ENCODE assay signal across 11 cellular contexts in genomic region chr2:239296020-239296932, GRCh38.
DNase-seq lines count a peak whose midpoint lies in the region; ATAC-seq and TF ChIP-seq lines count a peak whose summit lies in the region.
"Had no signal": no experiment of that assay in that cellular context is flagged by ENCODE, and none has a peak within 500 bp of the region (broad histone marks: within the 10 kb centered on the region; RNA-seq: fewer than 3 reads in every experiment).

No MANE protein-coding gene starts in this region.

- H3K27me3 ChIP-seq in heart left ventricle, result no peaks in the 10 kb centered on the region
- H3K27me3 ChIP-seq in effector memory CD4-positive, alpha-beta T cell (replicated peaks; ENCODE audit: control insufficient read depth, insufficient read depth, low read length, poor library complexity, severe bottlenecking), result no peaks in the 10 kb centered on the region
- H3K27me3 ChIP-seq in naive thymus-derived CD4-positive, alpha-beta T cell (ENCODE audit: control insufficient read depth in 2 of 2, insufficient read depth in 2 of 2, low read length in 2 of 2), result no peaks in the 10 kb centered on the region
- H3K27me3 ChIP-seq in uterus, result no peaks in the 10 kb centered on the region

- H3K9me3 ChIP-seq in heart left ventricle (no peaks in the 10 kb centered on the region), uterus (no peaks in the 10 kb centered on the region)
- H3K9me3 ChIP-seq in effector memory CD4-positive, alpha-beta T cell (ENCODE audit: control insufficient read depth, low read length), result no peaks in the 10 kb centered on the region
- no peaks in the 10 kb centered on the region for H3K9me3 ChIP-seq in naive thymus-derived CD4-positive, alpha-beta T cell (ENCODE audit: control insufficient read depth in 2 of 3, low read length in 3 of 3)

- peaks cover 4 to 83% (median 59%) of the 10 kb centered on the region in 12 donors for H3K4me1 ChIP-seq in heart left ventricle
- H3K4me1 ChIP-seq in effector memory CD4-positive, alpha-beta T cell (ENCODE audit: control insufficient read depth, insufficient read depth, low read length, poor library complexity, severe bottlenecking), result peaks cover 49% of the 10 kb centered on the region
- H3K4me1 ChIP-seq in naive thymus-derived CD4-positive, alpha-beta T cell (ENCODE audit: control insufficient read depth in 2 of 2, insufficient read depth in 2 of 2, low read length in 2 of 2), result peaks cover 35 to 63% of the 10 kb centered on the region in 2 donors
- H3K4me1 ChIP-seq in uterus, result no peaks in the 10 kb centered on the region

- CTCF ChIA-PET in naive thymus-derived CD4-positive, alpha-beta T cell (lab: Charles Lee), result interaction anchor here (0.6 to 7.2 kb wide), 9 partner anchors 9 to 102 kb away, joined by 3 to 100 read pairs (median 6); no protein-coding TSS in a partner anchor

- intact Hi-C loops in heart left ventricle (cut with DNase I), result no loop called here
- intact Hi-C loops in left ventricle myocardium superior (cut with micrococcal nuclease), result no loop called here
- intact Hi-C loops in naive thymus-derived CD4-positive, alpha-beta T cell (cut with micrococcal nuclease), result no loop called here
- intact Hi-C loops in uterus (cut with DNase I; ENCODE audit: low total_unique reads), result no loop called here

- H3K27ac ChIP-seq in heart left ventricle, result peak overlapping the region in 10 of 12 donors; percentile 0 to 82 (median 52)
- peak overlapping the region; percentile 57 for H3K27ac ChIP-seq in effector memory CD4-positive, alpha-beta T cell (ENCODE audit: insufficient read depth, low read length, poor library complexity, severe bottlenecking)
- peak overlapping the region; percentile 77 for H3K27ac ChIP-seq in naive thymus-derived CD4-positive, alpha-beta T cell (ENCODE audit: low read depth, low read length)
- H3K27ac ChIP-seq in uterus, result peak overlapping the region; percentile 13 to 49

- H3K36me3 Mint-ChIP-seq in naive thymus-derived CD4-positive, alpha-beta T cell, result peaks cover 0 to 9% (median 0%) of the 10 kb centered on the region in 5 donors

- no peak for TF ChIP-seq CTCF in heart left ventricle (IDR thresholded peaks at IDR 0.05)
- no peak for TF ChIP-seq CTCF in uterus (IDR thresholded peaks at IDR 0.05)

- no peaks in the 10 kb centered on the region for H3K36me3 ChIP-seq in heart left ventricle
- H3K36me3 ChIP-seq in effector memory CD4-positive, alpha-beta T cell (ENCODE audit: control insufficient read depth, insufficient read depth, low read length), result no peaks in the 10 kb centered on the region
- no peaks in the 10 kb centered on the region for H3K36me3 ChIP-seq in naive thymus-derived CD4-positive, alpha-beta T cell (ENCODE audit: control insufficient read depth in 2 of 3, insufficient read depth in 3 of 3, low read length in 3 of 3)
- no peaks in the 10 kb centered on the region for H3K36me3 ChIP-seq in uterus

- peaks cover 34 to 87% (median 71%) of the 10 kb centered on the region in 7 donors for H3K4me1 Mint-ChIP-seq in naive thymus-derived CD4-positive, alpha-beta T cell

- 67 to 83% (median 69%) methylated on average over 19 of the region's 19 CpGs for WGBS in heart left ventricle, 4 donors

- H3K4me3 ChIP-seq in heart left ventricle (no peak overlapping the region), uterus (no peak overlapping the region)
- peak overlapping the region; percentile 15 for H3K4me3 ChIP-seq in effector memory CD4-positive, alpha-beta T cell (ENCODE audit: insufficient read depth, low read depth, low read length, poor library complexity, severe bottlenecking)
- H3K4me3 ChIP-seq in naive thymus-derived CD4-positive, alpha-beta T cell (ENCODE audit: low read length), result peak overlapping the region; percentile 50

- DNase-seq in heart left ventricle (peak in 2 of 5 donors; percentile 14 to 24), left ventricle myocardium superior (no peak), uterus (peak; percentile 10 to 14)
- no peak for DNase-seq in effector memory CD4-positive, alpha-beta T cell
- DNase-seq in naive thymus-derived CD4-positive, alpha-beta T cell, result no peak
- DNase-seq: activated CD4-positive, alpha-beta T cell treated with anti-CD3 and anti-CD28 coated beads for 1 hour; COR-L47; stimulated activated naive CD4-positive, alpha-beta T cell treated with Interleukin-2 at 50 U/mL for 16 hours had no signal

- H3K27ac Mint-ChIP-seq in naive thymus-derived CD4-positive, alpha-beta T cell, result peak overlapping the region; percentile 82 to 96 (median 93)

- peak in 2 of 4 donors; percentile 14 to 23 for ATAC-seq in heart left ventricle
- no peak for ATAC-seq in left ventricle myocardium superior
- no peak for ATAC-seq in naive thymus-derived CD4-positive, alpha-beta T cell
- no peak for ATAC-seq in HG03432 (IDR thresholded peaks at IDR 0.05; ENCODE audit: unreplicated experiment)
- ATAC-seq in GM18517 (IDR thresholded peaks at IDR 0.05; ENCODE audit: unreplicated experiment), result no peak
- ATAC-seq in GM19452 (IDR thresholded peaks at IDR 0.05; ENCODE audit: unreplicated experiment), result no peak

- H3K27me3 Mint-ChIP-seq in naive thymus-derived CD4-positive, alpha-beta T cell, result no peaks in the 10 kb centered on the region

- POLR2A ChIA-PET in naive thymus-derived CD4-positive, alpha-beta T cell (lab: Charles Lee), result interaction anchor here (0.6 to 20.2 kb wide), 22 partner anchors 7 to 153 kb away, joined by 3 to 362 read pairs (median 4); partner anchors contain the start of gene HDAC4

- TF ChIP-seq POLR2A in heart left ventricle (IDR thresholded peaks at IDR 0.05) (no peak), uterus (IDR thresholded peaks at IDR 0.05) (no peak)

- no peaks in the 10 kb centered on the region for H3K9me3 Mint-ChIP-seq in naive thymus-derived CD4-positive, alpha-beta T cell

- H3K4me3 Mint-ChIP-seq in naive thymus-derived CD4-positive, alpha-beta T cell, result peak overlapping the region; percentile 79 to 94 (median 90)

Comparison
In these comparisons a context has a peak if more than half of its experiments do, and no peak if none do; other contexts are left out.
1. DNase-seq: peak in uterus (2 of 2); none in left ventricle myocardium superior (single experiment), effector memory CD4-positive, alpha-beta T cell (0 of 3) and naive thymus-derived CD4-positive, alpha-beta T cell (0 of 9).
2. H3K4me3 ChIP-seq: peak in effector memory CD4-positive, alpha-beta T cell (single experiment) and naive thymus-derived CD4-positive, alpha-beta T cell (single experiment); none in heart left ventricle (0 of 12) and uterus (0 of 2).
3. Peak in every context shown above with its lines, with median percentiles within 50 percentile points of each other: H3K27ac ChIP-seq.